1 cellular context compared by ENCODE assay signal in the genomic region with DNA sequence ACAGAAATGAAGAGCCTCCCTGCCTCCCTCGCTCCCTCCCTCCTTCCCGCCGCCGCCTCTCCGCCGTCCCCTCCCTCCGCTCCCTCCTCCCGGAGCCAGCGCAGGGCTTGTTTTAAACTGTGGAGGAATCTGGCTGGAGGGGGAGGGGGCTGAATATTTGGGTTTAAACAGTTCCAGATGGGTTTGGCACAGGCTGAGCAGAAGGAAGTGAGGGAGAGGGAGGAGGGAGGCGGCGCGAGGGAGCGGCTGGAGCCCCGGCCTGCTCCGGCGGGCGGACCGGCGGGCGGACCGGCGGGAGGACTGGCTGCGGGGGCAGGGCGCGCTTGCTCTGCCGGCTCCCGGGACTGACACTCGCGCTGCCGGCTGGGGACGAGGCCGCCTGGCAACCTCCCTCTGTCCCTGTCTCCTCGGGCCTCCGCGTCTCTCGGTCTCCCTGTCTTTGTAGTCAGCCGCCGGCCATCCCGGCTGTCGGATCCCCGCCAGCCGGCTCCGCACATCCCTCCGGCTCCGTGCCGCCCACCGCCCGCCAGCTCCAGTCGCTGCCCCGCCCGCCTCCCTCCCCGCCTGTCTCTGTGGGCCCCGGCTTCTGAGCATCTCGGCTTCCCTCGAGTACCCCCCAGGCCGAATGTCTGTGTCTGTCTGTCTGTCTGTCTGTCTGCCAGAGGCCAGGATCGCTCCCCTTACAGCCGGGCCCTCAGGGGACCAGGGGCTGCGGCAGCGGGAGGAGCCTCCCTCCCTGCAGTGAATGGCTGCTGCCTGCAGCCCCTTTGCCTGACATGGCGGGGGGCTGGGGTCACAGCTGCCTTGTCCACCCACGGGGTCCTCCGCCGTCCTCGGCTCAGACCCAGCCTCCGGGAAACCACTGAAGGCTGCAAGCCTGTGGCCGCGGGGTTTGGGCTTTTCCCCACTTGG.
TF ChIP-seq lines count a peak whose summit lies in the region.

No MANE protein-coding gene starts in this region.

TF ChIP-seq in HEK293T, 16 proteins besides CTCF, POLR2A, EP300 and RAD21 (continued from another document):
- TF ChIP-seq SP1 (IDR thresholded peaks at IDR 0.05): no peak
- TF ChIP-seq FOXA1 (IDR thresholded peaks at IDR 0.05): no peak
- TF ChIP-seq BHLHE40 (IDR thresholded peaks at IDR 0.05; ENCODE audit: borderline replicate concordance): no peak
- no peak for TF ChIP-seq NFRKB (IDR thresholded peaks at IDR 0.05)
